Comparison of ENCODE assay signal across 8 cellular contexts in genomic region chr1:1014896-1015681, GRCh38. TPM values are rescaled to one million over a fixed set of nuclear protein-coding genes. Genes with fewer than 3 reads are reported as not detected.
A peak's percentile ranks its signal among the peaks of the same experiment; 100 is the strongest.
DNase-seq lines count a peak whose midpoint lies in the region; ATAC-seq and TF ChIP-seq lines count a peak whose summit lies in the region.

No MANE protein-coding gene starts in this region.

- H3K27ac Mint-ChIP-seq in MCF 10A (ENCODE audit: low read depth, unreplicated experiment), result no peak overlapping the region
- H3K27ac Mint-ChIP-seq in glutamatergic neuron (ENCODE audit: unreplicated experiment), result peak overlapping the region; percentile 82

- POLR2A ChIA-PET in MCF 10A (lab: Yijun Ruan, JAX), result interaction anchor here (1.1 kb wide), 1 partner anchor 49 kb away, joined by 3 read pairs; no protein-coding TSS in a partner anchor

- WGBS in upper lobe of left lung, 2 donors, result 75 to 84% methylated on average over 7 to 18 of the region's 18 CpGs
- 83% methylated on average over 16 of the region's 18 CpGs for WGBS in prostate gland

- H3K4me3 Mint-ChIP-seq in MCF 10A (ENCODE audit: unreplicated experiment) (no peak overlapping the region), glutamatergic neuron (ENCODE audit: unreplicated experiment) (no peak overlapping the region)

- DNase-seq in MCF 10A (ENCODE audit: unreplicated experiment), result peak; percentile 48
- DNase-seq in breast epithelium (ENCODE audit: low spot score in 2 of 2), result no peak
- DNase-seq in SK-N-DZ (ENCODE audit: low spot score), result peak; percentile 32
- DNase-seq in glutamatergic neuron, result no peak
- peak in 1 of 2 donors; percentile 75 for DNase-seq in upper lobe of left lung
- no peak for DNase-seq in H7
- no peak for DNase-seq in prostate gland (ENCODE audit: low spot score)
- no peak for DNase-seq in HuH-7.5 (ENCODE audit: low spot score)

- H3K9me3 ChIP-seq in breast epithelium, result no peaks in the 10 kb centered on the region
- no peaks in the 10 kb centered on the region for H3K9me3 ChIP-seq in upper lobe of left lung
- no peaks in the 10 kb centered on the region for H3K9me3 ChIP-seq in prostate gland

- peak overlapping the region in 1 of 2 donors; percentile 92 for H3K27ac ChIP-seq in breast epithelium
- H3K27ac ChIP-seq in upper lobe of left lung, result peak overlapping the region; percentile 43 to 97 (median 88)
- no peak overlapping the region for H3K27ac ChIP-seq in prostate gland

- peak; percentile 35 for TF ChIP-seq CTCF in MCF 10A (IDR thresholded peaks at IDR 0.05; ENCODE audit: unreplicated experiment)
- TF ChIP-seq CTCF in breast epithelium (IDR thresholded peaks at IDR 0.05), result peak in 1 of 3 donors; percentile 17
- peak; percentile 34 for TF ChIP-seq CTCF in glutamatergic neuron (IDR thresholded peaks at IDR 0.05; ENCODE audit: partially characterized antibody, unreplicated experiment)
- peak in 2 of 6 experiments; percentile 37 to 47 for TF ChIP-seq CTCF in upper lobe of left lung (IDR thresholded peaks at IDR 0.05)
- peak in 1 of 4 experiments; percentile 8 for TF ChIP-seq CTCF in prostate gland (IDR thresholded peaks at IDR 0.05)

- H3K27me3 Mint-ChIP-seq in MCF 10A (ENCODE audit: insufficient read depth, unreplicated experiment), result no peaks in the 10 kb centered on the region
- peaks cover 5% of the 10 kb centered on the region for H3K27me3 Mint-ChIP-seq in glutamatergic neuron (ENCODE audit: unreplicated experiment)

- CTCF ChIA-PET in MCF 10A (lab: Yijun Ruan, JAX), result interaction anchor here (0.6 to 7.3 kb wide), 7 partner anchors 9 to 114 kb away, joined by 3 to 65 read pairs (median 4); no protein-coding TSS in a partner anchor

- H3K36me3 Mint-ChIP-seq in MCF 10A (ENCODE audit: insufficient read depth, unreplicated experiment), result peaks cover 16% of the 10 kb centered on the region
- H3K36me3 Mint-ChIP-seq in glutamatergic neuron (ENCODE audit: unreplicated experiment), result no peaks in the 10 kb centered on the region

- H3K9me3 Mint-ChIP-seq in MCF 10A (ENCODE audit: unreplicated experiment), result no peaks in the 10 kb centered on the region
- H3K9me3 Mint-ChIP-seq in glutamatergic neuron (ENCODE audit: unreplicated experiment), result peaks cover 6% of the 10 kb centered on the region

- H3K4me3 ChIP-seq in breast epithelium (peak overlapping the region in 1 of 3 donors; percentile 69), upper lobe of left lung (peak overlapping the region in 3 of 4 donors; percentile 54 to 75 (median 65)), H7 (ENCODE audit: insufficient read depth, low read depth, low read length) (no peak overlapping the region), prostate gland (no peak overlapping the region)

- BruUV-seq in MCF 10A (replicated peaks; lab: Mats Ljungman, UMichigan), result no TSS peak

- H3K4me1 ChIP-seq in breast epithelium (no peaks in the 10 kb centered on the region), upper lobe of left lung (peaks cover 17 to 29% (median 25%) of the 10 kb centered on the region in 4 donors), prostate gland (replicated peaks) (peaks cover 7% of the 10 kb centered on the region)

- no peak for ATAC-seq in upper lobe of left lung (ENCODE audit: low FRiP score in 2 of 2)

- H3K36me3 ChIP-seq in breast epithelium (no peaks in the 10 kb centered on the region), upper lobe of left lung (no peaks in the 10 kb centered on the region), H7 (replicated peaks; ENCODE audit: control insufficient read depth, insufficient read depth, low read length) (no peaks in the 10 kb centered on the region), prostate gland (no peaks in the 10 kb centered on the region)

- H3K4me1 Mint-ChIP-seq in MCF 10A (ENCODE audit: insufficient read depth, unreplicated experiment), result peaks cover 9% of the 10 kb centered on the region
- peaks cover 20% of the 10 kb centered on the region for H3K4me1 Mint-ChIP-seq in glutamatergic neuron (ENCODE audit: low read depth, unreplicated experiment)

- TF ChIP-seq POLR2A in breast epithelium (IDR thresholded peaks at IDR 0.05), result no peak
- no peak for TF ChIP-seq POLR2A in upper lobe of left lung (IDR thresholded peaks at IDR 0.05)
- TF ChIP-seq POLR2A in prostate gland (IDR thresholded peaks at IDR 0.05), result no peak

- intact Hi-C loops in MCF 10A (cut with micrococcal nuclease) (no loop called here), breast epithelium (cut with DNase I; ENCODE audit: low total_unique reads) (no loop called here), prostate gland (cut with DNase I) (no loop called here)

- TF ChIP-seq EP300 in upper lobe of left lung (IDR thresholded peaks at IDR 0.05), result no peak

- H3K27me3 ChIP-seq in breast epithelium, result no peaks in the 10 kb centered on the region
- H3K27me3 ChIP-seq in upper lobe of left lung, result peaks cover 0 to under 1% (median 0%) of the 10 kb centered on the region in 4 donors
- peaks cover 4% of the 10 kb centered on the region; the same call in 1 of the 2 replicates for H3K27me3 ChIP-seq in H7 (ENCODE audit: control insufficient read depth, insufficient read depth, low read length)
- no peaks in the 10 kb centered on the region for H3K27me3 ChIP-seq in prostate gland (replicated peaks; ENCODE audit: insufficient read depth)

RNA-seq across cellular contexts. Expression of gene ISG15, which starts 1.8 kb away (rescaled TPM):
- total RNA-seq in MCF 10A (2022), result 7.4 and 8.8 TPM in 2 replicates
- total RNA-seq in breast epithelium, result 10 to 100 TPM; 15.5 to 31.5 (median 18.0) TPM
- polyA plus RNA-seq in SK-N-DZ (2014; cell fraction: cytosol; rRNA removed), result 27.4 and 30.6 TPM in 2 replicates
- polyA plus RNA-seq in SK-N-DZ (2014; cell fraction: nucleus; rRNA removed), result 15.3 and 17.6 TPM in 2 replicates
- 18.4 TPM for total RNA-seq in glutamatergic neuron (ENCODE audit: unreplicated experiment)
- total RNA-seq in upper lobe of left lung, result 100 to 1,000 TPM in 2 of 6 donors, 10 to 100 TPM in 4; 32.5 to 180 (median 63.8) TPM
- total RNA-seq in H7 (2014; rRNA removed; shearing (Covaris generic)), result 110 and 124 TPM in 2 replicates
- 10 to 100 TPM; 22.3 to 27.2 TPM for total RNA-seq in prostate gland

RNA-seq across cellular contexts. Expression of gene AGRN, which starts 4.8 kb away (rescaled TPM):
- total RNA-seq in MCF 10A (2022) (286 and 303 TPM in 2 replicates), breast epithelium (10 to 100 TPM in 2 of 3 donors, 1 to 10 TPM in 1; 9.1 to 37.0 (median 30.5) TPM), glutamatergic neuron (ENCODE audit: unreplicated experiment) (914 TPM), upper lobe of left lung (100 to 1,000 TPM in 5 of 6 donors, 10 to 100 TPM in 1; 91.0 to 316 (median 157) TPM), prostate gland (10 to 100 TPM; 87.7 to 92.4 TPM)
- 33.8 and 35.2 TPM in 2 replicates for polyA plus RNA-seq in SK-N-DZ (2014; cell fraction: cytosol; rRNA removed)
- 206 and 207 TPM in 2 replicates for polyA plus RNA-seq in SK-N-DZ (2014; cell fraction: nucleus; rRNA removed)
- 126 and 130 TPM in 2 replicates for total RNA-seq in H7 (2014; rRNA removed; shearing (Covaris generic))

RNA-seq across cellular contexts. Expression of gene HES4, which starts 15.2 kb away (rescaled TPM):
- total RNA-seq in MCF 10A (2022) (42.1 and 42.6 TPM in 2 replicates), breast epithelium (10 to 100 TPM in 2 of 3 donors, 1 to 10 TPM in 1; 8.3 to 36.4 (median 34.2) TPM), glutamatergic neuron (ENCODE audit: unreplicated experiment) (218 TPM), upper lobe of left lung (10 to 100 TPM; 26.5 to 55.0 (median 35.0) TPM), prostate gland (10 to 100 TPM; 45.8 to 82.6 TPM)
- polyA plus RNA-seq in SK-N-DZ (2014; cell fraction: cytosol; rRNA removed), result 127 and 154 TPM in 2 replicates
- 611 and 684 TPM in 2 replicates for polyA plus RNA-seq in SK-N-DZ (2014; cell fraction: nucleus; rRNA removed)
- total RNA-seq in H7 (2014; rRNA removed; shearing (Covaris generic)), result 11.3 and 17.5 TPM in 2 replicates

RNA-seq across cellular contexts. Expression of gene PERM1, which starts 33.2 kb away (rescaled TPM):
- total RNA-seq in MCF 10A (2022) (not detected in 2 replicates), breast epithelium (1 to 10 TPM in 1 of 3 donors, under 1 TPM in 1, not detected in 1; 0.33 to 1.9 TPM), glutamatergic neuron (ENCODE audit: unreplicated experiment) (0.32 TPM), upper lobe of left lung (1 to 10 TPM in 1 of 6 donors, under 1 TPM in 3, not detected in 2; 0.15 to 1.0 (median 0.36) TPM), prostate gland (1 to 10 TPM in 1 of 2 donors, under 1 TPM in 1; 0.80 to 3.9 TPM)
- polyA plus RNA-seq in SK-N-DZ (2014; cell fraction: cytosol; rRNA removed), result 0.35 TPM in 1 of 2 replicates, not detected in the other
- 0.62 TPM in 1 of 2 replicates, not detected in the other for polyA plus RNA-seq in SK-N-DZ (2014; cell fraction: nucleus; rRNA removed)
- total RNA-seq in H7 (2014; rRNA removed; shearing (Covaris generic)), result not detected in 2 replicates

RNA-seq across cellular contexts. Expression of gene PLEKHN1, which starts 48.8 kb away (rescaled TPM):
- 7.9 and 11.1 TPM in 2 replicates for total RNA-seq in MCF 10A (2022)
- 1 to 10 TPM in 2 of 3 donors, under 1 TPM in 1; 0.16 to 2.8 (median 1.6) TPM for total RNA-seq in breast epithelium
- polyA plus RNA-seq in SK-N-DZ (2014; cell fraction: cytosol; rRNA removed), result 0.06 TPM in 1 of 2 replicates, not detected in the other
- 0.08 and 0.60 TPM in 2 replicates for polyA plus RNA-seq in SK-N-DZ (2014; cell fraction: nucleus; rRNA removed)
- 0.29 TPM for total RNA-seq in glutamatergic neuron (ENCODE audit: unreplicated experiment)
- 10 to 100 TPM in 1 of 6 donors, 1 to 10 TPM in 5; 1.1 to 11.5 (median 1.6) TPM for total RNA-seq in upper lobe of left lung
- total RNA-seq in H7 (2014; rRNA removed; shearing (Covaris generic)), result 1.6 and 2.0 TPM in 2 replicates
- 1 to 10 TPM; 1.4 to 6.4 TPM for total RNA-seq in prostate gland

Comparison
In these comparisons a context has a peak if more than half of its experiments do, and no peak if none do; other contexts are left out.
1. DNase-seq: peak in MCF 10A (single experiment) and SK-N-DZ (single experiment); none in breast epithelium (0 of 2), glutamatergic neuron (single experiment), H7 (single experiment), prostate gland (single experiment) and HuH-7.5 (single experiment).
2. H3K27ac ChIP-seq: peak in upper lobe of left lung (4 of 4); none in prostate gland (0 of 2).
3. H3K4me3 ChIP-seq: peak in upper lobe of left lung (3 of 4); none in H7 (single experiment) and prostate gland (0 of 2).